ENCODE assay signal across 1 cellular context in the genomic region with DNA sequence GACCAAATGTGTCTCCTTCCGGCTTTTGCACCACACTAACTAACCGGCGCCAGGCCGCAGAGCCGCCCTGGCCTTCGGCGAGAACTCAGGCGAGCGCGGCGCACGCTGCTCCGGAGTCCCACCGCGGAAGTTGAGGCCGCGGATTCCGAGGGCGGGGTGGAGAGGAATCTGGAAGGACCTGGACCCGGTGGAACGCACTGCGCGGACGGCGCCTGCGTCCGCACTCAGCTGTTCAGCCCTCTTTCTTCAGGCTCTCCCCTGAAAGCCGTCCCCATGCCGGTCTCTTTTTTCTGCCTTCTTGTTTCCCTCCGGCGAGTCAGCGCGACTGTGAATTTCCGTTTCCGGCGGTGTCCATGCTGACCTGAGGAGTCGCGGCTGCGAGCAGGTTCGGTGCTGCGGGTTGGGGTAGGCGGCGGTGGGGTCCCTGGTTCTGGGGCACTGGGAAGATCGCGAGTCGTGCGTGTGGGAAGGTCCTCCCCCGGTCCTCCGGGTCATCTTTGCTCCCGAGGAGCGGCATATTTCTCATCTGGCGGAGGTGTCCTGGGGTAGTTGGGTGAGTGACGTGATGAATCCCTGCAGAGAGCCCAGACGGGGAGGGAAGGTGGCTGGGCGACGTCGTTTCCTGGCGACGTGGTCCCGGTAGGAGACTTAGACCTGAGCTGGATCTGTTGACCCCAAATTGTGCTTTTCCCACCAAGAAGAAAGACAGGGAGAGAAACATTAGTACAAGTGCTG.
TF ChIP-seq lines count a peak whose summit lies in the region.

TSS of gene BMS1 (plus strand) at position 350 of the 735 bp plus-strand sequence. CDS start 1,600 bp downstream, outside the sequence.

TF ChIP-seq in K562, 482 proteins besides CTCF, POLR2A, EP300 and RAD21 (continued from another document and continues in another):
- TF ChIP-seq, protein P1, sequence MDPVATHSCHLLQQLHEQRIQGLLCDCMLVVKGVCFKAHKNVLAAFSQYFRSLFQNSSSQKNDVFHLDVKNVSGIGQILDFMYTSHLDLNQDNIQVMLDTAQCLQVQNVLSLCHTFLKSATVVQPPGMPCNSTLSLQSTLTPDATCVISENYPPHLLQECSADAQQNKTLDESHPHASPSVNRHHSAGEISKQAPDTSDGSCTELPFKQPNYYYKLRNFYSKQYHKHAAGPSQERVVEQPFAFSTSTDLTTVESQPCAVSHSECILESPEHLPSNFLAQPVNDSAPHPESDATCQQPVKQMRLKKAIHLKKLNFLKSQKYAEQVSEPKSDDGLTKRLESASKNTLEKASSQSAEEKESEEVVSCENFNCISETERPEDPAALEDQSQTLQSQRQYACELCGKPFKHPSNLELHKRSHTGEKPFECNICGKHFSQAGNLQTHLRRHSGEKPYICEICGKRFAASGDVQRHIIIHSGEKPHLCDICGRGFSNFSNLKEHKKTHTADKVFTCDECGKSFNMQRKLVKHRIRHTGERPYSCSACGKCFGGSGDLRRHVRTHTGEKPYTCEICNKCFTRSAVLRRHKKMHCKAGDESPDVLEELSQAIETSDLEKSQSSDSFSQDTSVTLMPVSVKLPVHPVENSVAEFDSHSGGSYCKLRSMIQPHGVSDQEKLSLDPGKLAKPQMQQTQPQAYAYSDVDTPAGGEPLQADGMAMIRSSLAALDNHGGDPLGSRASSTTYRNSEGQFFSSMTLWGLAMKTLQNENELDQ (CRISPR knock-in tag; IDR thresholded peaks at IDR 0.05; ENCODE audit: borderline replicate concordance) = peak; percentile 95; the same call in 1 of the 2 replicates
- no peak for TF ChIP-seq ERF (CRISPR knock-in tag; IDR thresholded peaks at IDR 0.05)
- peak; percentile 19 to 100; a peak in 3 of 4 replicates for TF ChIP-seq TRIM24 (IDR thresholded peaks at IDR 0.05)
- TF ChIP-seq ZNF239 (CRISPR knock-in tag; IDR thresholded peaks at IDR 0.05) = no peak
- peak; percentile 57 for TF ChIP-seq NCOR1 (IDR thresholded peaks at IDR 0.05)
- 0 out of 2 replicates have a peak, but pooled peaks have one; percentile 54 for TF ChIP-seq LEF1 (IDR thresholded peaks at IDR 0.05)
- TF ChIP-seq CEBPG (CRISPR knock-in tag; IDR thresholded peaks at IDR 0.05) = no peak; the same call in 1 of the 2 replicates
- TF ChIP-seq CEBPG (tag; conservative IDR thresholded peaks at IDR 0.05 in 1 of 2, IDR thresholded peaks at IDR 0.05 in 1 of 2) = no peak
- TF ChIP-seq NR0B1 (IDR thresholded peaks at IDR 0.05; ENCODE audit: partially characterized antibody) = no peak
- TF ChIP-seq TAL1 (IDR thresholded peaks at IDR 0.05) = 0 out of 2 replicates have a peak, but pooled peaks have one; percentile 21
- TF ChIP-seq, protein P2, sequence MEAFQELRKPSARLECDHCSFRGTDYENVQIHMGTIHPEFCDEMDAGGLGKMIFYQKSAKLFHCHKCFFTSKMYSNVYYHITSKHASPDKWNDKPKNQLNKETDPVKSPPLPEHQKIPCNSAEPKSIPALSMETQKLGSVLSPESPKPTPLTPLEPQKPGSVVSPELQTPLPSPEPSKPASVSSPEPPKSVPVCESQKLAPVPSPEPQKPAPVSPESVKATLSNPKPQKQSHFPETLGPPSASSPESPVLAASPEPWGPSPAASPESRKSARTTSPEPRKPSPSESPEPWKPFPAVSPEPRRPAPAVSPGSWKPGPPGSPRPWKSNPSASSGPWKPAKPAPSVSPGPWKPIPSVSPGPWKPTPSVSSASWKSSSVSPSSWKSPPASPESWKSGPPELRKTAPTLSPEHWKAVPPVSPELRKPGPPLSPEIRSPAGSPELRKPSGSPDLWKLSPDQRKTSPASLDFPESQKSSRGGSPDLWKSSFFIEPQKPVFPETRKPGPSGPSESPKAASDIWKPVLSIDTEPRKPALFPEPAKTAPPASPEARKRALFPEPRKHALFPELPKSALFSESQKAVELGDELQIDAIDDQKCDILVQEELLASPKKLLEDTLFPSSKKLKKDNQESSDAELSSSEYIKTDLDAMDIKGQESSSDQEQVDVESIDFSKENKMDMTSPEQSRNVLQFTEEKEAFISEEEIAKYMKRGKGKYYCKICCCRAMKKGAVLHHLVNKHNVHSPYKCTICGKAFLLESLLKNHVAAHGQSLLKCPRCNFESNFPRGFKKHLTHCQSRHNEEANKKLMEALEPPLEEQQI (IDR thresholded peaks at IDR 0.05) = peak; percentile 88
- peak; percentile 47; the same call in 1 of the 2 replicates for TF ChIP-seq BCOR (IDR thresholded peaks at IDR 0.05)
- no peak for TF ChIP-seq ZNF197 (CRISPR knock-in tag; IDR thresholded peaks at IDR 0.05; ENCODE audit: low read depth)
- peak; percentile 53; the same call in 1 of the 2 replicates for TF ChIP-seq FOSL1 (tag; conservative IDR thresholded peaks at IDR 0.05)
- TF ChIP-seq CBX2 (IDR thresholded peaks at IDR 0.05; ENCODE audit: insufficient read depth, low read length, poor library complexity, severe bottlenecking) = no peak
- 0 out of 2 replicates have a peak, but pooled peaks have one; percentile 26 for TF ChIP-seq ZBTB7A (IDR thresholded peaks at IDR 0.05; ENCODE audit: borderline replicate concordance, control insufficient read depth, low read depth, low read length)
- TF ChIP-seq, protein P3, sequence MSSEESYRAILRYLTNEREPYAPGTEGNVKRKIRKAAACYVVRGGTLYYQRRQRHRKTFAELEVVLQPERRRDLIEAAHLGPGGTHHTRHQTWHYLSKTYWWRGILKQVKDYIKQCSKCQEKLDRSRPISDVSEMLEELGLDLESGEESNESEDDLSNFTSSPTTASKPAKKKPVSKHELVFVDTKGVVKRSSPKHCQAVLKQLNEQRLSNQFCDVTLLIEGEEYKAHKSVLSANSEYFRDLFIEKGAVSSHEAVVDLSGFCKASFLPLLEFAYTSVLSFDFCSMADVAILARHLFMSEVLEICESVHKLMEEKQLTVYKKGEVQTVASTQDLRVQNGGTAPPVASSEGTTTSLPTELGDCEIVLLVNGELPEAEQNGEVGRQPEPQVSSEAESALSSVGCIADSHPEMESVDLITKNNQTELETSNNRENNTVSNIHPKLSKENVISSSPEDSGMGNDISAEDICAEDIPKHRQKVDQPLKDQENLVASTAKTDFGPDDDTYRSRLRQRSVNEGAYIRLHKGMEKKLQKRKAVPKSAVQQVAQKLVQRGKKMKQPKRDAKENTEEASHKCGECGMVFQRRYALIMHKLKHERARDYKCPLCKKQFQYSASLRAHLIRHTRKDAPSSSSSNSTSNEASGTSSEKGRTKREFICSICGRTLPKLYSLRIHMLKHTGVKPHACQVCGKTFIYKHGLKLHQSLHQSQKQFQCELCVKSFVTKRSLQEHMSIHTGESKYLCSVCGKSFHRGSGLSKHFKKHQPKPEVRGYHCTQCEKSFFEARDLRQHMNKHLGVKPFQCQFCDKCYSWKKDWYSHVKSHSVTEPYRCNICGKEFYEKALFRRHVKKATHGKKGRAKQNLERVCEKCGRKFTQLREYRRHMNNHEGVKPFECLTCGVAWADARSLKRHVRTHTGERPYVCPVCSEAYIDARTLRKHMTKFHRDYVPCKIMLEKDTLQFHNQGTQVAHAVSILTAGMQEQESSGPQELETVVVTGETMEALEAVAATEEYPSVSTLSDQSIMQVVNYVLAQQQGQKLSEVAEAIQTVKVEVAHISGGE (CRISPR knock-in tag; IDR thresholded peaks at IDR 0.05) = peak; percentile 99 to 100 (median 99)
- TF ChIP-seq KLF13 (tag; IDR thresholded peaks at IDR 0.05; ENCODE audit: borderline replicate concordance, low read depth) = 0 out of 2 replicates have a peak, but pooled peaks have one; percentile 44
- TF ChIP-seq JUN (IDR thresholded peaks at IDR 0.05; ENCODE audit: borderline replicate concordance, low read depth, low read length) = peak; percentile 54; the same call in 1 of the 2 replicates
- peak; percentile 7; the same call in 1 of the 2 replicates for TF ChIP-seq JUN (CRISPR knock-in tag; IDR thresholded peaks at IDR 0.05; ENCODE audit: borderline replicate concordance)
- peak; percentile 83; the same call in 1 of the 2 replicates for TF ChIP-seq MTA1 (IDR thresholded peaks at IDR 0.05; ENCODE audit: borderline replicate concordance)
- TF ChIP-seq MTF1 (CRISPR knock-in tag; IDR thresholded peaks at IDR 0.05; ENCODE audit: borderline replicate concordance) = no peak
- TF ChIP-seq MBD1 (CRISPR knock-in tag; IDR thresholded peaks at IDR 0.05) = no peak
- TF ChIP-seq ELF4 (CRISPR knock-in tag; IDR thresholded peaks at IDR 0.05) = 0 out of 2 replicates have a peak, but pooled peaks have one; percentile 34
- no peak for TF ChIP-seq SPI1 (IDR thresholded peaks at IDR 0.05; ENCODE audit: borderline replicate concordance, low read depth, low read length)
- TF ChIP-seq ZZZ3 (IDR thresholded peaks at IDR 0.05) = no peak
- TF ChIP-seq ZBTB43 (CRISPR knock-in tag; IDR thresholded peaks at IDR 0.05) = no peak
- peak; percentile 66 for TF ChIP-seq RFX1 (IDR thresholded peaks at IDR 0.05)
- TF ChIP-seq CREM (IDR thresholded peaks at IDR 0.05; ENCODE audit: low read depth) = peak; percentile 96
- TF ChIP-seq, protein P4, sequence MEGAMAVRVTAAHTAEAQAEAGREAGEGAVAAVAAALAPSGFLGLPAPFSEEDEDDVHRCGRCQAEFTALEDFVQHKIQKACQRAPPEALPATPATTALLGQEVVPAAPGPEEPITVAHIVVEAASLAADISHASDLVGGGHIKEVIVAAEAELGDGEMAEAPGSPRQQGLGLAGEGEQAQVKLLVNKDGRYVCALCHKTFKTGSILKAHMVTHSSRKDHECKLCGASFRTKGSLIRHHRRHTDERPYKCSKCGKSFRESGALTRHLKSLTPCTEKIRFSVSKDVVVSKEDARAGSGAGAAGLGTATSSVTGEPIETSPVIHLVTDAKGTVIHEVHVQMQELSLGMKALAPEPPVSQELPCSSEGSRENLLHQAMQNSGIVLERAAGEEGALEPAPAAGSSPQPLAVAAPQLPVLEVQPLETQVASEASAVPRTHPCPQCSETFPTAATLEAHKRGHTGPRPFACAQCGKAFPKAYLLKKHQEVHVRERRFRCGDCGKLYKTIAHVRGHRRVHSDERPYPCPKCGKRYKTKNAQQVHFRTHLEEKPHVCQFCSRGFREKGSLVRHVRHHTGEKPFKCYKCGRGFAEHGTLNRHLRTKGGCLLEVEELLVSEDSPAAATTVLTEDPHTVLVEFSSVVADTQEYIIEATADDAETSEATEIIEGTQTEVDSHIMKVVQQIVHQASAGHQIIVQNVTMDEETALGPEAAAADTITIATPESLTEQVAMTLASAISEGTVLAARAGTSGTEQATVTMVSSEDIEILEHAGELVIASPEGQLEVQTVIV (CRISPR knock-in tag; IDR thresholded peaks at IDR 0.05; ENCODE audit: borderline replicate concordance) = no peak
- peak; percentile 36; the same call in 1 of the 2 replicates for TF ChIP-seq SMC3 (conservative IDR thresholded peaks at IDR 0.05; ENCODE audit: insufficient read depth, low read depth, low read length)
- no peak for TF ChIP-seq ZBTB33 (CRISPR knock-in tag; IDR thresholded peaks at IDR 0.05)
- TF ChIP-seq BHLHE40 (IDR thresholded peaks at IDR 0.05; ENCODE audit: low read length) = peak; percentile 29; the same call in 1 of the 2 replicates
- TF ChIP-seq ZSCAN29 (IDR thresholded peaks at IDR 0.05) = no peak
- peak; percentile 98 for TF ChIP-seq EP400 (IDR thresholded peaks at IDR 0.05)
- TF ChIP-seq ZBED1 (IDR thresholded peaks at IDR 0.05) = peak; percentile 75; the same call in 1 of the 2 replicates
